In the genomic region with DNA sequence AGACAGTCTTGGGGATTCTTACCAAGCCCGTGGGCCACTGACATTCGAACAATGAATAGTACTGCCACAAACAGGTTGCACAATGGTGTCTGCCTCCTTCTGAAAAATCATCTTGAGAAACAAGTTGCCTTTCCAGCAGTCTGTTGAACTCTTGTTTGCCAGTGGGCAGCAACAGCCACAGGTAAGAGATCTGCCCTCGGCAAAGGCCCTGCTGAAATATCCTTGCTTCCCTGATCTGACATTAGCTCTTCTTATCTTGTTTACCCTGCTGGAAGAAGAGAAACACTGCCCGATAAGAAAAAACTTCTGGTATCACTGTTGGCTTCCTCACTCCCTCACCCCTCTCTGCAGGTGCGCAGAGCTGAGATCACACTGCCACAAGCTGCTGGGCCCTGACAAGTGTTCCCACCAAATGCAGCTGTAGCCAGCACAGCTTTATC, we compare ENCODE assay signal across 8 cellular contexts. TPM values are rescaled to one million over a fixed set of nuclear protein-coding genes. Genes with fewer than 3 reads are reported as not detected.
A peak's percentile ranks its signal among the peaks of the same experiment; 100 is the strongest.
DNase-seq lines count a peak whose midpoint lies in the region; ATAC-seq and TF ChIP-seq lines count a peak whose summit lies in the region.

No MANE protein-coding gene starts in this region.

- no TSS peak for BruUV-seq in OCI-LY7 (replicated peaks; lab: Mats Ljungman, UMichigan)

- no peaks in the 10 kb centered on the region for H3K79me2 ChIP-seq in OCI-LY7 (ENCODE audit: insufficient read depth, low read depth, low read length)

- H3K4me3 ChIP-seq in OCI-LY7 (ENCODE audit: low read depth, low read length, poor library complexity, severe bottlenecking) (no peak overlapping the region), esophagus squamous epithelium (peak overlapping the region in 3 of 4 donors; percentile 16 to 58 (median 45)), gastrocnemius medialis (peak overlapping the region; percentile 43 to 64 (median 54))

- H3K9me3 ChIP-seq in OCI-LY7 (ENCODE audit: low read length) (no peaks in the 10 kb centered on the region), esophagus squamous epithelium (no peaks in the 10 kb centered on the region), gastrocnemius medialis (no peaks in the 10 kb centered on the region)

- peak overlapping the region; percentile 18 for H3K4me2 ChIP-seq in OCI-LY7 (ENCODE audit: low read length)

- no peaks in the 10 kb centered on the region for H3K9me2 ChIP-seq in OCI-LY7 (ENCODE audit: insufficient read depth, low read length)

- no peak overlapping the region for H2AFZ ChIP-seq in OCI-LY7 (ENCODE audit: low read length)

- H4K20me1 ChIP-seq in OCI-LY7 (ENCODE audit: insufficient read depth, low read length), result no peaks in the 10 kb centered on the region

- ATAC-seq in HG03064 (IDR thresholded peaks at IDR 0.05; ENCODE audit: low read depth, unreplicated experiment) (peak; percentile 59), gastrocnemius medialis (no peak), HG02885 (IDR thresholded peaks at IDR 0.05; ENCODE audit: poor library complexity, unreplicated experiment) (no peak)

- WGBS in esophagus squamous epithelium, 2 donors, result 40 to 63% methylated on average over 5 of the region's 5 CpGs

- in situ Hi-C loops in gastrocnemius medialis (cut with MboI; ENCODE audit: low sequenced_read_pairs in 4 of 4) (no loop called here), GM13976 (cut with MboI; ENCODE audit: low sequenced_read_pairs, unreplicated experiment) (no loop called here), ACHN (cut with HindIII; ENCODE audit: low pct_ligation_motif_present, low pct_unique_long_range_greater_than_20kb, low sequenced_read_pairs) (no loop called here)

- no peak for TF ChIP-seq POLR2A in esophagus squamous epithelium (IDR thresholded peaks at IDR 0.05)
- TF ChIP-seq POLR2A in gastrocnemius medialis (IDR thresholded peaks at IDR 0.05), result no peak

- H3K4me1 ChIP-seq in OCI-LY7 (ENCODE audit: insufficient read depth, low read length, poor library complexity, severe bottlenecking), result peaks cover 23% of the 10 kb centered on the region
- H3K4me1 ChIP-seq in esophagus squamous epithelium, result peaks cover 0 to 87% (median 4%) of the 10 kb centered on the region in 3 donors
- H3K4me1 ChIP-seq in gastrocnemius medialis, result peaks cover 3 to 15% of the 10 kb centered on the region in 2 donors

- no peak for TF ChIP-seq CTCF in OCI-LY7 (conservative IDR thresholded peaks at IDR 0.05; ENCODE audit: low read length)
- TF ChIP-seq CTCF in esophagus squamous epithelium (IDR thresholded peaks at IDR 0.05), result no peak
- no peak for TF ChIP-seq CTCF in gastrocnemius medialis (IDR thresholded peaks at IDR 0.05 in 4 of 5, conservative IDR thresholded peaks at IDR 0.05 in 1 of 5)
- TF ChIP-seq CTCF in GM13976 (IDR thresholded peaks at IDR 0.05; ENCODE audit: borderline replicate concordance, control extremely low read depth, extremely low read depth, insufficient read depth, missing control alignments), result no peak

- CTCF ChIA-PET in OCI-LY7 (lab: Charles Lee; ENCODE audit: unreplicated experiment), result no interaction called here

- no peaks in the 10 kb centered on the region for H3K27me3 ChIP-seq in esophagus squamous epithelium
- H3K27me3 ChIP-seq in gastrocnemius medialis, result peaks cover 0 to 4% (median 0%) of the 10 kb centered on the region in 3 donors

- POLR2A ChIA-PET in OCI-LY7 (lab: Charles Lee), result interaction anchor here (0.5 to 1.3 kb wide), 4 partner anchors 9 to 1035 kb away, joined by 3 to 4 read pairs (median 3); no protein-coding TSS in a partner anchor

- H3K36me3 ChIP-seq in OCI-LY7 (ENCODE audit: insufficient read depth, low read length) (no peaks in the 10 kb centered on the region), esophagus squamous epithelium (no peaks in the 10 kb centered on the region), gastrocnemius medialis (no peaks in the 10 kb centered on the region)

- intact Hi-C loops in OCI-LY7 (cut with micrococcal nuclease; ENCODE audit: unreplicated experiment) (no loop called here), esophagus squamous epithelium (cut with DNase I) (no loop called here), gastrocnemius medialis (cut with DNase I; ENCODE audit: low total_unique reads) (loop anchor here (5.0 kb wide), 1 partner anchor 49 kb away; no protein-coding TSS in a partner anchor)

- H3K27ac ChIP-seq in OCI-LY7 (ENCODE audit: low read depth, low read length, poor library complexity, severe bottlenecking) (peak overlapping the region; percentile 15), esophagus squamous epithelium (peak overlapping the region in 3 of 4 donors; percentile 24 to 78 (median 62)), gastrocnemius medialis (peak overlapping the region; percentile 57 to 77 (median 66))

- peak; percentile 46 for DNase-seq in OCI-LY7 (ENCODE audit: low spot score)
- no peak for DNase-seq in esophagus squamous epithelium (lab: John Stamatoyannopoulos, UW)
- no peak for DNase-seq in gastrocnemius medialis
- DNase-seq in cerebellar cortex (ENCODE audit: low spot score), result no peak
- DNase-seq in GM13976 (ENCODE audit: low spot score), result no peak
- DNase-seq in ACHN, result no peak

RNA-seq across cellular contexts. Expression of a gene that starts 2.0 kb away (rescaled TPM):
- total RNA-seq in OCI-LY7 (2014; rRNA removed; shearing (Covaris generic)), result 19.3 and 24.0 TPM in 2 replicates
- total RNA-seq in OCI-LY7 (2022) (28.0 and 35.9 TPM in 2 replicates), esophagus squamous epithelium (100 to 1,000 TPM in 3 of 4 donors, 10 to 100 TPM in 1; 94.7 to 240 (median 150) TPM), gastrocnemius medialis (10 to 100 TPM; 31.4 to 46.7 (median 45.6) TPM)

Comparison
In these comparisons a context has a peak if more than half of its experiments do, and no peak if none do; other contexts are left out.
1. H3K27ac ChIP-seq: peak in every context shown above with its lines; median percentile 66 in gastrocnemius medialis; 62 in esophagus squamous epithelium; 15 in OCI-LY7.